In genomic region chr10:70227548-70228320, GRCh38 we compare ENCODE assay signal across 14 cellular contexts. TPM values are rescaled to one million over a fixed set of nuclear protein-coding genes. Genes with fewer than 3 reads are reported as not detected.
DNase-seq lines count a peak whose midpoint lies in the region; ATAC-seq and TF ChIP-seq lines count a peak whose summit lies in the region.
"Had no signal": no experiment of that assay in that cellular context is flagged by ENCODE, and none has a peak within 500 bp of the region (broad histone marks: within the 10 kb centered on the region; RNA-seq: fewer than 3 reads in every experiment).

No MANE protein-coding gene starts in this region.

- 0 out of 2 replicates have a peak overlapping the region, but pooled peaks have one; percentile 16 for H3K27ac ChIP-seq in VCaP
- H3K27ac ChIP-seq in neuronal stem cell (replicated peaks; ENCODE audit: low read length): no peak overlapping the region

- no peaks in the 10 kb centered on the region for H3K27me3 Mint-ChIP-seq in Calu3 (ENCODE audit: unreplicated experiment)
- H3K27me3 Mint-ChIP-seq in naive thymus-derived CD8-positive, alpha-beta T cell: no peaks in the 10 kb centered on the region

- no peak overlapping the region for H3K14ac ChIP-seq in neuronal stem cell (ENCODE audit: low read length)

- no peak overlapping the region for H3K27ac Mint-ChIP-seq in Calu3 (ENCODE audit: unreplicated experiment)
- H3K27ac Mint-ChIP-seq in naive thymus-derived CD8-positive, alpha-beta T cell: no peak overlapping the region
- H3K27ac Mint-ChIP-seq: natural killer cell had no signal

- no peak overlapping the region for H2AFZ ChIP-seq in neuronal stem cell (ENCODE audit: low read length)

- intact Hi-C loops in Calu3 (cut with micrococcal nuclease; ENCODE audit: unreplicated experiment): no loop called here

- H3K9ac ChIP-seq in neuronal stem cell (ENCODE audit: low read depth, low read length, poor library complexity): no peak overlapping the region

- no peaks in the 10 kb centered on the region for H3K9me3 ChIP-seq in neuronal stem cell (replicated peaks in 1 of 2; ENCODE audit: control insufficient read depth in 2 of 2, insufficient read depth in 1 of 2, low read depth in 1 of 2, low read length in 2 of 2)

- DNase-seq in Calu3 (peak; percentile 23), fibroblast of villous mesenchyme (ENCODE audit: low read depth) (peak; percentile 8), renal cortical epithelial cell (ENCODE audit: low read depth) (peak; percentile 89), neuronal stem cell (ENCODE audit: low spot score) (no peak)
- DNase-seq in naive thymus-derived CD8-positive, alpha-beta T cell: no peak
- no peak for DNase-seq in activated CD8-positive, alpha-beta memory T cell treated with anti-CD3 and anti-CD28 coated beads for 24 hours
- DNase-seq: DMS79 treated with DMSO at 0.1 percent for 48 hours, natural killer cell, NCI-H1930 had no signal

- H3K4me3 ChIP-seq in fibroblast of villous mesenchyme (ENCODE audit: low read depth, low read length): no peak overlapping the region
- no peak overlapping the region for H3K4me3 ChIP-seq in neuronal stem cell (ENCODE audit: low read length in 2 of 2)
- H3K4me3 ChIP-seq: K562 had no signal

- no peak overlapping the region for H2BK12ac ChIP-seq in neuronal stem cell (ENCODE audit: low read length)

- H2BK15ac ChIP-seq in neuronal stem cell (ENCODE audit: low read length): no peak overlapping the region

- H4K91ac ChIP-seq in neuronal stem cell (ENCODE audit: low read depth, low read length, poor library complexity): no peak overlapping the region

- H3K4me1 ChIP-seq in neuronal stem cell (ENCODE audit: control insufficient read depth in 2 of 2, insufficient read depth in 1 of 2, low read depth in 1 of 2, low read length in 2 of 2): peaks cover 0 to 2% of the 10 kb centered on the region in 2 donors

- peaks cover 53% of the 10 kb centered on the region for H3K36me3 Mint-ChIP-seq in Calu3 (ENCODE audit: insufficient read depth, unreplicated experiment)
- peaks cover 0 to 28% (median 0%) of the 10 kb centered on the region in 3 donors for H3K36me3 Mint-ChIP-seq in naive thymus-derived CD8-positive, alpha-beta T cell
- H3K36me3 Mint-ChIP-seq: natural killer cell had no signal

- peaks cover 13% of the 10 kb centered on the region for H3K79me1 ChIP-seq in neuronal stem cell (ENCODE audit: low read depth, low read length)

- no peak overlapping the region for H3K18ac ChIP-seq in neuronal stem cell (ENCODE audit: low read length)

- no peak overlapping the region for H3K4ac ChIP-seq in neuronal stem cell (ENCODE audit: low read length)

- no peaks in the 10 kb centered on the region for H3K9me3 Mint-ChIP-seq in Calu3 (ENCODE audit: low read depth, unreplicated experiment)
- H3K9me3 Mint-ChIP-seq in naive thymus-derived CD8-positive, alpha-beta T cell: no peaks in the 10 kb centered on the region
- H3K9me3 Mint-ChIP-seq: natural killer cell had no signal

- peaks cover 40% of the 10 kb centered on the region for H3K4me1 Mint-ChIP-seq in Calu3 (ENCODE audit: low read depth, unreplicated experiment)
- peaks cover 15 to 38% (median 29%) of the 10 kb centered on the region in 4 donors for H3K4me1 Mint-ChIP-seq in naive thymus-derived CD8-positive, alpha-beta T cell

- H3K4me3 Mint-ChIP-seq in Calu3 (ENCODE audit: low read depth, unreplicated experiment): no peak overlapping the region
- no peak overlapping the region for H3K4me3 Mint-ChIP-seq in naive thymus-derived CD8-positive, alpha-beta T cell
- H3K4me3 Mint-ChIP-seq: natural killer cell had no signal

- H3K27me3 ChIP-seq in neuronal stem cell (ENCODE audit: control insufficient read depth in 3 of 3, insufficient read depth in 3 of 3, low read depth in 1 of 3, low read length in 3 of 3): no peaks in the 10 kb centered on the region

- no peak overlapping the region for H4K8ac ChIP-seq in neuronal stem cell (ENCODE audit: low read depth, low read length)

- CTCF ChIA-PET in Calu3 (lab: Charles Lee): interaction anchor here (0.6 to 1.0 kb wide), 3 partner anchors 31 to 159 kb away, joined by 3 to 5 read pairs (median 3); no protein-coding TSS in a partner anchor

- H2BK5ac ChIP-seq in neuronal stem cell (ENCODE audit: low read length): no peak overlapping the region

- WGBS in neuronal stem cell (ENCODE audit: extremely low coverage in 2 of 2, insufficient read length in 2 of 2, insufficient replicate concordance in 1 of 2), 2 donors: no CpG with 5 or more reads among the region's 3 CpGs

- H3K4me2 ChIP-seq in neuronal stem cell (ENCODE audit: insufficient read depth, low read length, poor library complexity, severe bottlenecking): no peak overlapping the region

- no peak for ATAC-seq in GM19351 (IDR thresholded peaks at IDR 0.05; ENCODE audit: unreplicated experiment)
- no peak for ATAC-seq in naive thymus-derived CD8-positive, alpha-beta T cell
- ATAC-seq: activated CD4-positive, CD25-positive, alpha-beta regulatory T cell treated with anti-CD3 and anti-CD28 coated beads, Interleukin-2, amount 50 U/mL, for 24 hours; K562; natural killer cell had no signal

- POLR2A ChIA-PET in naive thymus-derived CD8-positive, alpha-beta T cell (lab: Charles Lee): interaction anchor here (1.4 to 2.4 kb wide), 2 partner anchors 81 to 136 kb away, joined by 3 to 6 read pairs; partner anchors contain the start of gene TYSND1

- no TSS peak for BruUV-seq in Calu3 (replicated peaks; lab: Mats Ljungman, UMichigan)

- H3K23ac ChIP-seq in neuronal stem cell (ENCODE audit: low read depth, low read length, poor library complexity): no peak overlapping the region

- H2AK5ac ChIP-seq in neuronal stem cell (ENCODE audit: low read depth, low read length): no peak overlapping the region

- no peak for TF ChIP-seq CTCF in Calu3 (IDR thresholded peaks at IDR 0.05; ENCODE audit: unreplicated experiment)
- TF ChIP-seq CTCF in VCaP (conservative IDR thresholded peaks at IDR 0.05): no peak
- no peak for TF ChIP-seq CTCF in fibroblast of villous mesenchyme (IDR thresholded peaks at IDR 0.05; ENCODE audit: insufficient read depth, low read depth, low read length)

- no peak overlapping the region for H2BK120ac ChIP-seq in neuronal stem cell (ENCODE audit: low read depth, low read length)

- peaks cover 5 to 54% of the 10 kb centered on the region in 2 donors for H3K36me3 ChIP-seq in neuronal stem cell (replicated peaks in 1 of 2; ENCODE audit: control insufficient read depth in 2 of 2, insufficient read depth in 2 of 2, low read length in 2 of 2)

RNA-seq across cellular contexts. Expression of gene PPA1, which starts 5.5 kb away (rescaled TPM):
- total RNA-seq in Calu3 (2022): 260 and 280 TPM in 2 replicates
- 139 and 219 TPM in 2 replicates for total RNA-seq in fibroblast of villous mesenchyme
- 303 and 587 TPM in 2 replicates for total RNA-seq in renal cortical epithelial cell
- total RNA-seq in naive thymus-derived CD8-positive, alpha-beta T cell: 10 to 100 TPM; 51.0 to 57.4 TPM
- 100 to 1,000 TPM; 137 to 222 (median 154) TPM for polyA plus RNA-seq in naive thymus-derived CD8-positive, alpha-beta T cell
- polyA plus RNA-seq in neuronal stem cell (2013, experiment 1 of 2): 169 TPM
- 171 TPM for polyA plus RNA-seq in neuronal stem cell (2013, experiment 2 of 2)

RNA-seq across cellular contexts. Expression of gene NPFFR1, which starts 56.1 kb away (rescaled TPM):
- total RNA-seq in Calu3 (2022): 0.20 and 0.24 TPM in 2 replicates
- total RNA-seq in fibroblast of villous mesenchyme: not detected in 2 replicates
- total RNA-seq in renal cortical epithelial cell: under 0.01 TPM in 1 of 2 replicates, not detected in the other
- not detected for total RNA-seq in naive thymus-derived CD8-positive, alpha-beta T cell
- not detected for polyA plus RNA-seq in naive thymus-derived CD8-positive, alpha-beta T cell
- 0.06 TPM for polyA plus RNA-seq in neuronal stem cell (2013, experiment 1 of 2)
- polyA plus RNA-seq in neuronal stem cell (2013, experiment 2 of 2): 0.06 TPM
- total RNA-seq: epithelial cell of proximal tubule had no signal
- polyA plus RNA-seq: K562 had no signal

RNA-seq across cellular contexts. Expression of gene SAR1A, which starts 57.4 kb away (rescaled TPM):
- total RNA-seq in Calu3 (2022) (166 and 175 TPM in 2 replicates), fibroblast of villous mesenchyme (196 and 339 TPM in 2 replicates), renal cortical epithelial cell (158 and 257 TPM in 2 replicates)
- 10 to 100 TPM; 91.7 to 94.7 TPM for total RNA-seq in naive thymus-derived CD8-positive, alpha-beta T cell
- polyA plus RNA-seq in naive thymus-derived CD8-positive, alpha-beta T cell: 10 to 100 TPM; 18.7 to 37.3 (median 21.5) TPM
- polyA plus RNA-seq in neuronal stem cell (2013, experiment 1 of 2): 62.1 TPM
- polyA plus RNA-seq in neuronal stem cell (2013, experiment 2 of 2): 66.0 TPM

Comparison
In these comparisons a context has a peak if more than half of its experiments do, and no peak if none do; other contexts are left out.
1. DNase-seq: peak in Calu3 (single experiment), fibroblast of villous mesenchyme (single experiment) and renal cortical epithelial cell (single experiment); none in naive thymus-derived CD8-positive, alpha-beta T cell (0 of 10), neuronal stem cell (single experiment) and activated CD8-positive, alpha-beta memory T cell treated with anti-CD3 and anti-CD28 coated beads for 24 hours (single experiment).